1 cellular context compared by ENCODE assay signal in the genomic region with DNA sequence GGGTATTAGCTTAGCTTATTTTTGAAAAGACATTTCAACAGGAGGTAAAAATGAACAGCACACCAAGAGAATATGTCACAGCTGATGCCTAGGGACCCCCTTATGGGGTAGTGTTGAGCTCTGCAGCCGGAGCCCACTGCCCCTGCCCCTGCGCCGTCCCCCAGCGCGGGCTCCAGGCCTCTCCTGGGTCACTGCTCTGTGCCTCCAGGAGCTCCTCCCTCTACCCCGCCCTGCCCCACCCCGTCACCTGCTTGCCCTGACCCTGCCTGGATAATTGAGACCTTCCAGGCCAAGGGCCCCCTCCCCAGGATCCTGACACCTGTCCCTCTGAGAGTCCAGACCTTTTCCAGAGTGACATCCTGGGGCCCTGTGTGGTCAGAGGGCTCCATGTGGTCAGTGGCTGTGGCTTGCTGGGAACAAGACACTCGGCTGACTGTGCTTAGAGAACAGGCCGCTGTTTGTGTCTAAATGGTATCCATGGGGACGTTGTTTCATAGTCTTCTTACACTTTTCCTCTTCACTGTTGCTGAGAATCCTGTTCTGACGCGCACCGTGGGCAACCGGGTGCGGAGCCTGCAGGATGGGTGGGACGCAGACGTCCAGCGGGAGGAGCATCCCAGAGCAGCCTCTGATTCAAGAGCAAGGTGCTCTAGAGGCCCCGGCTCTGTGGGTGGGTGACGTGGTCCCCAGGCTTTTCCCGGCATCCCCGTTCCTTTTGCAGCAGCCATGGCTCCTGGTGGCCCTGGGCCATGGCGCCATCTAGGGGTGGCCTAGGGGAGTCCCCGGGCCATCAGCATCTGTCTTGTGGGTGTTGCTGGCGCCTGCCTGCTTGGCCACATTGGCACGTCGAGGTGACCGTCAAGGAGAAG.
TF ChIP-seq lines count a peak whose summit lies in the region.

No MANE protein-coding gene starts in this region.

TF ChIP-seq in SK-N-SH treated with all-trans-retinoic acid at 6 μM for 48 hours, 23 proteins besides CTCF, POLR2A, EP300 and RAD21 (continued from another document):
- TF ChIP-seq, protein P1, sequence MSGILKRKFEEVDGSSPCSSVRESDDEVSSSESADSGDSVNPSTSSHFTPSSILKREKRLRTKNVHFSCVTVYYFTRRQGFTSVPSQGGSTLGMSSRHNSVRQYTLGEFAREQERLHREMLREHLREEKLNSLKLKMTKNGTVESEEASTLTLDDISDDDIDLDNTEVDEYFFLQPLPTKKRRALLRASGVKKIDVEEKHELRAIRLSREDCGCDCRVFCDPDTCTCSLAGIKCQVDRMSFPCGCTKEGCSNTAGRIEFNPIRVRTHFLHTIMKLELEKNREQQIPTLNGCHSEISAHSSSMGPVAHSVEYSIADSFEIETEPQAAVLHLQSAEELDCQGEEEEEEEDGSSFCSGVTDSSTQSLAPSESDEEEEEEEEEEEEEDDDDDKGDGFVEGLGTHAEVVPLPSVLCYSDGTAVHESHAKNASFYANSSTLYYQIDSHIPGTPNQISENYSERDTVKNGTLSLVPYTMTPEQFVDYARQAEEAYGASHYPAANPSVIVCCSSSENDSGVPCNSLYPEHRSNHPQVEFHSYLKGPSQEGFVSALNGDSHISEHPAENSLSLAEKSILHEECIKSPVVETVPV (CRISPR knock-in tag; IDR thresholded peaks at IDR 0.05), result no peak
- TF ChIP-seq ZNF8 (CRISPR knock-in tag; IDR thresholded peaks at IDR 0.05) (no peak), ISL1 (CRISPR knock-in tag; IDR thresholded peaks at IDR 0.05) (no peak)
TF ChIP-seq in SK-N-SH treated with all-trans-retinoic acid at 6 μM for 48 hours: peak in this region for 0.
